In the genomic region with DNA sequence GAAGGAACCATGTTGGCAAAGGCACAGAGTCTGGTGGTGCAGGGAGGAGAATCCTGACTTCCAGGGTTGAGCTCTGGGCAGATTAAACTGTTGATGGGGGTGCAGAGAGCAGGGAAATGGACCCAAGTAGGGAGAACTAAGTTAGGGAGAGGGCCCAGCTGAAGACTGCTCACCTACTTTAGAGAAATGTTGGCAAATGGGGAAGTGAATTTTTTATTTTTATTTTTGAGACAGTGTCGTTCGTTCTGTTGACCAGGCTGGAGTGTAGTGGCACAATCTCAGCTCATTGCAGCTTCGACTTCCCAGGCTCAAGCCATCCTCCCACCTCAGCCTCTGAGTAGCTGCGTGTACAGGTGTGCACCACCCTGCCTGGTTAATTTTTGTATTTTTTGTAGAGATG, we compare ENCODE assay signal across 1 cellular context.
TF ChIP-seq lines count a peak whose summit lies in the region.

No MANE protein-coding gene starts in this region.

TF ChIP-seq in IMR-90, 13 proteins besides CTCF, POLR2A, EP300 and RAD21:
- TF ChIP-seq RCOR1 (IDR thresholded peaks at IDR 0.05; ENCODE audit: insufficient replicate concordance, low read length) (no peak), MAZ (IDR thresholded peaks at IDR 0.05; ENCODE audit: borderline replicate concordance, low read depth, low read length) (no peak), CHD1 (IDR thresholded peaks at IDR 0.05; ENCODE audit: low read depth, low read length) (no peak), MAFK (IDR thresholded peaks at IDR 0.05; ENCODE audit: low read depth, low read length) (no peak), USF2 (IDR thresholded peaks at IDR 0.05; ENCODE audit: low read depth, low read length) (no peak), FOS (IDR thresholded peaks at IDR 0.05; ENCODE audit: low read depth, low read length) (no peak), MXI1 (IDR thresholded peaks at IDR 0.05; ENCODE audit: borderline replicate concordance, low read depth, low read length) (no peak), CEBPB (IDR thresholded peaks at IDR 0.05; ENCODE audit: low read depth, low read length) (no peak), BHLHE40 (IDR thresholded peaks at IDR 0.05; ENCODE audit: low read depth, low read length) (no peak), RFX5 (IDR thresholded peaks at IDR 0.05; ENCODE audit: low read depth, low read length) (no peak), NFE2L2 (IDR thresholded peaks at IDR 0.05; ENCODE audit: low read depth, low read length) (no peak), ELK1 (IDR thresholded peaks at IDR 0.05; ENCODE audit: borderline replicate concordance, low read depth, low read length) (no peak), SMC3 (IDR thresholded peaks at IDR 0.05; ENCODE audit: low read depth, low read length) (no peak)
